In the genomic region with DNA sequence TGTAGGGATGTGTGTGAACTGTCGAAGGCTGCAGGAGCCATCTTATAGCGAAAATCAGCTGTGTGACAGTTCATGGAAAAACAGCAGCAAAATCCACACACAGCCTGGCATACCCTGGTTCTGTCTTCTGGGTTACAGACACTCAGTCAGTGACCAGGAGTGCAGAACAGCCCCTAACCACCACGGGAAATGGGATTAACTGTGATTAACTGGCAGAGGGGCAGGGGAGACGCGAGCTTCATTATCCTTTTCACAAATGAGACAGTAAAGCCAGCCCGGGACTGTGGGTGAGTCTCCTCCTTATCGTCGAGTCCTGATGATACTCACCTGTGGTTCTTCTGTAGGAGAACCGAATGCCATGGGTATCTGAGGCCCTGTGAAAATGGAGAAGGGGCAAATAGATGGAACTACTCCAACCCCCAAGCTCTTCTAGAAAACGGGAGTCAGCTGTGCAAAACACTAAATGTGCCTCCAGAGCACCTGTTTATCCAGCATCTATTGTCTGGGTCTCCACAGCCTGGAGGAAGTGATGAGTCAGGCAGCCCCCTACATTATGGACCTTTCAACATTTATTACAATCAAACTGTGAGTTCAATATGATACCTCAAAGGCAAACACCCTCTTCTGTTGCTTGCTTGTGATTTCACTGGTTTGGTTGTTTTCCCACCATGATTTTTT, we compare ENCODE assay signal across 1 cellular context.
TF ChIP-seq lines count a peak whose summit lies in the region.

No MANE protein-coding gene starts in this region.

TF ChIP-seq in H1, 55 proteins besides CTCF, POLR2A, EP300 and RAD21:
- TF ChIP-seq, protein P1, sequence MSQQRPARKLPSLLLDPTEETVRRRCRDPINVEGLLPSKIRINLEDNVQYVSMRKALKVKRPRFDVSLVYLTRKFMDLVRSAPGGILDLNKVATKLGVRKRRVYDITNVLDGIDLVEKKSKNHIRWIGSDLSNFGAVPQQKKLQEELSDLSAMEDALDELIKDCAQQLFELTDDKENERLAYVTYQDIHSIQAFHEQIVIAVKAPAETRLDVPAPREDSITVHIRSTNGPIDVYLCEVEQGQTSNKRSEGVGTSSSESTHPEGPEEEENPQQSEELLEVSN (IDR thresholded peaks at IDR 0.05): no peak
